7 cellular contexts compared by ENCODE assay signal in the genomic region with DNA sequence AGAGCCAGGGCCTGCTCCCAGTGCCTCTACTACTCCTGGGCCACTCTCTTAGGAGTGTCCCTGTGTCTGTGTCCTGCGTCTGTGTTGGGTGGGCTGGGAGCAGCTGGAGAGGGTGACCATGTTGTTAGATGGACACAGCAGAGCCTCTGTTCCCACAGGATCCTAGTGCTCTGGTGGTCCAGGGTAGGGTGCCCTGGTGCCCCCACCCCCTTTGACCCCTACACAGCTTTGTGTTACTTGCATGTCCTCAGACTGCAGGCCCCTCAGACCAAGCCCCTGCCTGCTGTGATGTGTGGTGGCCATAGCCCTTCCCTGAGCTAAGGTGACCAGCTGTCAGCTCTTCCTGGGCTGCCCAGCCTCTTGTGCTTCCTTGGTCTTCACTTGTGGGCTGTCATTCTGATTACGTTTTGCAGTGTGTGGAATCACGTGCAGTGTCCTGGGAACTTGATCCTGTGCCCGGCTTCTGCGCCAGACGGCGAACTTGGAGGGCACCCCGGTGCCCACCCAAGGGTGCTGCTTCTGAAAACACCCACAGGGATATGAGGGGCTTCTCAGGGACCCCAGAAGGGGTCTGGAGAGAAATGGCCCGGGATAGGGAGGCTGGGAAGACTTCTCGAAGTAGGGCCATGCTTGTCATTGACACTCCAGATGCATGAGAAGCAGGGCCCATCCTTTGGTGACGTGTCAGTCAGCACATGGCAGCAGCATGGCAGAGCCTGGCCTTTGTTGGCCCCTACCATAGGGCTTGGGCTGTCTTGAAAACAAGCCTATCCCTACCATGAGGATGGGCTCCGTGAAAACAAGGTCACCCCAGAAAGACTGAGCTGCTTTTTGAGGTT. TPM values are rescaled to one million over a fixed set of nuclear protein-coding genes. Genes with fewer than 3 reads are reported as not detected.
A peak's percentile ranks its signal among the peaks of the same experiment; 100 is the strongest.
DNase-seq lines count a peak whose midpoint lies in the region; ATAC-seq lines count a peak whose summit lies in the region.

No MANE protein-coding gene starts in this region.

- peaks cover 0 to 10% of the 10 kb centered on the region in 2 donors for H3K36me3 Mint-ChIP-seq in activated naive CD4-positive, alpha-beta T cell treated with anti-CD3 and anti-CD28 coated beads, Interleukin-2, amount 50 U/mL, for 72 hours
- peaks cover 8 to 11% of the 10 kb centered on the region in 2 donors for H3K36me3 Mint-ChIP-seq in stimulated activated naive B cell treated with anti-CD40 and anti-IgM and Interleukin-4, amounts not matched to agents 10 μg/mL and 1 μg/mL and 100 μg/mL, for 72 hours

- H3K9me3 ChIP-seq in HUES6 (ENCODE audit: control insufficient read depth, insufficient read depth, low read depth, low read length) (no peaks in the 10 kb centered on the region), iPS-18c (ENCODE audit: control insufficient read depth, insufficient read depth, low read length) (no peaks in the 10 kb centered on the region)

- peak overlapping the region; percentile 92 to 93 for H3K27ac Mint-ChIP-seq in activated naive CD4-positive, alpha-beta T cell treated with anti-CD3 and anti-CD28 coated beads, Interleukin-2, amount 50 U/mL, for 72 hours
- H3K27ac Mint-ChIP-seq in stimulated activated naive B cell treated with anti-CD40 and anti-IgM and Interleukin-4, amounts not matched to agents 10 μg/mL and 1 μg/mL and 100 μg/mL, for 72 hours = peak overlapping the region; percentile 93

- no peaks in the 10 kb centered on the region for H3K9me3 Mint-ChIP-seq in activated naive CD4-positive, alpha-beta T cell treated with anti-CD3 and anti-CD28 coated beads, Interleukin-2, amount 50 U/mL, for 72 hours
- H3K9me3 Mint-ChIP-seq in stimulated activated naive B cell treated with anti-CD40 and anti-IgM and Interleukin-4, amounts not matched to agents 10 μg/mL and 1 μg/mL and 100 μg/mL, for 72 hours = no peaks in the 10 kb centered on the region

- peak overlapping the region; percentile 95; the same call in 1 of the 2 replicates for H3K4me3 ChIP-seq in HUES6 (ENCODE audit: low read depth, low read length)
- H3K4me3 ChIP-seq in iPS-18c (ENCODE audit: insufficient read depth, low read depth, low read length) = peak overlapping the region; percentile 86; the same call in 1 of the 2 replicates

- H3K27ac ChIP-seq in HUES6 (ENCODE audit: low read depth, low read length) = no peak overlapping the region

- H3K27me3 Mint-ChIP-seq in stimulated activated naive B cell treated with anti-CD40 and anti-IgM and Interleukin-4, amounts not matched to agents 10 μg/mL and 1 μg/mL and 100 μg/mL, for 72 hours = peaks cover 6 to 9% of the 10 kb centered on the region in 2 donors

- H3K4me1 Mint-ChIP-seq in stimulated activated naive B cell treated with anti-CD40 and anti-IgM and Interleukin-4, amounts not matched to agents 10 μg/mL and 1 μg/mL and 100 μg/mL, for 72 hours = peaks cover 44 to 59% of the 10 kb centered on the region in 2 donors

- no peak for DNase-seq in activated naive CD4-positive, alpha-beta T cell treated with anti-CD3 and anti-CD28 coated beads, Interleukin-2, amount 50 U/mL, for 72 hours (ENCODE audit: low spot score in 2 of 2)
- no peak for DNase-seq in stimulated activated naive B cell treated with anti-CD40 and anti-IgM and Interleukin-4, amounts not matched to agents 10 μg/mL and 1 μg/mL and 100 μg/mL, for 72 hours
- no peak for DNase-seq in amygdala (lab: John Stamatoyannopoulos, UW)
- no peak for DNase-seq in anterior cingulate cortex (lab: John Stamatoyannopoulos, UW)

- H3K27me3 ChIP-seq in HUES6 (ENCODE audit: control insufficient read depth, insufficient read depth, low read length) = peaks cover 32% of the 10 kb centered on the region

- H3K4me3 Mint-ChIP-seq in stimulated activated naive B cell treated with anti-CD40 and anti-IgM and Interleukin-4, amounts not matched to agents 10 μg/mL and 1 μg/mL and 100 μg/mL, for 72 hours = peak overlapping the region; percentile 94 to 95

- no peaks in the 10 kb centered on the region for H3K36me3 ChIP-seq in HUES6 (ENCODE audit: control insufficient read depth, insufficient read depth, low read length)

- H3K9ac ChIP-seq in HUES6 (ENCODE audit: low read length) = no peak overlapping the region

- H3K4me1 ChIP-seq in HUES6 (ENCODE audit: control insufficient read depth, insufficient read depth, low read length) = peaks cover 14% of the 10 kb centered on the region; the same call in 1 of the 2 replicates

- ATAC-seq in activated naive CD4-positive, alpha-beta T cell treated with anti-CD3 and anti-CD28 coated beads, Interleukin-2, amount 50 U/mL, for 72 hours = no peak
- ATAC-seq in stimulated activated naive B cell treated with anti-CD40 and anti-IgM and Interleukin-4, amounts not matched to agents 10 μg/mL and 1 μg/mL and 100 μg/mL, for 72 hours (replicated peaks) = no peak
- no peak for ATAC-seq in HG03457 (IDR thresholded peaks at IDR 0.05; ENCODE audit: unreplicated experiment)

RNA-seq across cellular contexts. Expression of a gene that starts 1.5 kb away (rescaled TPM):
- total RNA-seq in activated naive CD4-positive, alpha-beta T cell treated with anti-CD3 and anti-CD28 coated beads, Interleukin-2, amount 50 U/mL, for 72 hours = 10 to 100 TPM; 19.1 to 19.3 TPM

RNA-seq across cellular contexts. Expression of a gene that starts 5.8 kb away (rescaled TPM):
- total RNA-seq in activated naive CD4-positive, alpha-beta T cell treated with anti-CD3 and anti-CD28 coated beads, Interleukin-2, amount 50 U/mL, for 72 hours = 1 to 10 TPM; 1.9 to 4.3 TPM

RNA-seq across cellular contexts. Expression of a gene that starts 57.6 kb away (rescaled TPM):
- 10 to 100 TPM; 37.0 to 66.7 TPM for total RNA-seq in activated naive CD4-positive, alpha-beta T cell treated with anti-CD3 and anti-CD28 coated beads, Interleukin-2, amount 50 U/mL, for 72 hours
